1 cellular context compared by ENCODE assay signal in the genomic region with DNA sequence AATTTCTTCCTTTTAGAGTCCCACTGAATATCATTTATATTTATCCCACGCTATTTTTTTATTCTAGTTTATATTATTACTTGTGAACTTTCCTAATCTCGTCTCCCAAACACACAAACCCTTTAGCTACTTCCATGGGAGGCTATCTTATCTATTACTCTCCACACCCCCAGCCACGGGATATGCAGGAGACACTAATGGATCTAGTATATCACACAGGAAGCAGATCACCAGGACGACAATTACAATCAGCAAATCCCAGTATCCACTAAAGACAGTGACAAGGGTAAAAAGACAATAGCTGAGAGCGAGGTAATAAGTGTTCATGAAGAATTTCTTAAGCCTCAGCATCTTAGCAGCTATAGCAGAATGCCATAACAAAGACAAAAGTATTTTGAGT.
TF ChIP-seq lines count a peak whose summit lies in the region.

No MANE protein-coding gene starts in this region.

TF ChIP-seq in K562, 482 proteins besides CTCF, POLR2A, EP300 and RAD21 (continued from another document):
- TF ChIP-seq, protein P1, sequence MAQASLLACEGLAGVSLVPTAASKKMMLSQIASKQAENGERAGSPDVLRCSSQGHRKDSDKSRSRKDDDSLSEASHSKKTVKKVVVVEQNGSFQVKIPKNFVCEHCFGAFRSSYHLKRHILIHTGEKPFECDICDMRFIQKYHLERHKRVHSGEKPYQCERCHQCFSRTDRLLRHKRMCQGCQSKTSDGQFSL (CRISPR knock-in tag; IDR thresholded peaks at IDR 0.05) = no peak
- TF ChIP-seq, protein P1 (tag; IDR thresholded peaks at IDR 0.05) = no peak
- TF ChIP-seq, protein P2, sequence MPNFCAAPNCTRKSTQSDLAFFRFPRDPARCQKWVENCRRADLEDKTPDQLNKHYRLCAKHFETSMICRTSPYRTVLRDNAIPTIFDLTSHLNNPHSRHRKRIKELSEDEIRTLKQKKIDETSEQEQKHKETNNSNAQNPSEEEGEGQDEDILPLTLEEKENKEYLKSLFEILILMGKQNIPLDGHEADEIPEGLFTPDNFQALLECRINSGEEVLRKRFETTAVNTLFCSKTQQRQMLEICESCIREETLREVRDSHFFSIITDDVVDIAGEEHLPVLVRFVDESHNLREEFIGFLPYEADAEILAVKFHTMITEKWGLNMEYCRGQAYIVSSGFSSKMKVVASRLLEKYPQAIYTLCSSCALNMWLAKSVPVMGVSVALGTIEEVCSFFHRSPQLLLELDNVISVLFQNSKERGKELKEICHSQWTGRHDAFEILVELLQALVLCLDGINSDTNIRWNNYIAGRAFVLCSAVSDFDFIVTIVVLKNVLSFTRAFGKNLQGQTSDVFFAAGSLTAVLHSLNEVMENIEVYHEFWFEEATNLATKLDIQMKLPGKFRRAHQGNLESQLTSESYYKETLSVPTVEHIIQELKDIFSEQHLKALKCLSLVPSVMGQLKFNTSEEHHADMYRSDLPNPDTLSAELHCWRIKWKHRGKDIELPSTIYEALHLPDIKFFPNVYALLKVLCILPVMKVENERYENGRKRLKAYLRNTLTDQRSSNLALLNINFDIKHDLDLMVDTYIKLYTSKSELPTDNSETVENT (CRISPR knock-in tag; IDR thresholded peaks at IDR 0.05) = no peak
- TF ChIP-seq, protein P3, sequence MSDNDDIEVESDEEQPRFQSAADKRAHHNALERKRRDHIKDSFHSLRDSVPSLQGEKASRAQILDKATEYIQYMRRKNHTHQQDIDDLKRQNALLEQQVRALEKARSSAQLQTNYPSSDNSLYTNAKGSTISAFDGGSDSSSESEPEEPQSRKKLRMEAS (CRISPR knock-in tag; IDR thresholded peaks at IDR 0.05) = no peak
- TF ChIP-seq OTX1 (CRISPR knock-in tag; IDR thresholded peaks at IDR 0.05) (no peak), WHSC1 (IDR thresholded peaks at IDR 0.05; ENCODE audit: low read length) (no peak), DMBX1 (CRISPR knock-in tag; IDR thresholded peaks at IDR 0.05; ENCODE audit: borderline replicate concordance) (no peak), MYBL2 (IDR thresholded peaks at IDR 0.05; ENCODE audit: low read depth) (no peak), MYBL2 (CRISPR knock-in tag; IDR thresholded peaks at IDR 0.05; ENCODE audit: borderline replicate concordance) (no peak), TAF1 (IDR thresholded peaks at IDR 0.05; ENCODE audit: control insufficient read depth, extremely low read depth, insufficient read depth, low read length, severe bottlenecking) (no peak), ZNF224 (CRISPR knock-in tag; IDR thresholded peaks at IDR 0.05) (no peak), ZNF212 (CRISPR knock-in tag; IDR thresholded peaks at IDR 0.05) (no peak), FOXA3 (CRISPR knock-in tag; conservative IDR thresholded peaks at IDR 0.05 in 1 of 2, IDR thresholded peaks at IDR 0.05 in 1 of 2) (no peak)
- TF ChIP-seq, protein P4, sequence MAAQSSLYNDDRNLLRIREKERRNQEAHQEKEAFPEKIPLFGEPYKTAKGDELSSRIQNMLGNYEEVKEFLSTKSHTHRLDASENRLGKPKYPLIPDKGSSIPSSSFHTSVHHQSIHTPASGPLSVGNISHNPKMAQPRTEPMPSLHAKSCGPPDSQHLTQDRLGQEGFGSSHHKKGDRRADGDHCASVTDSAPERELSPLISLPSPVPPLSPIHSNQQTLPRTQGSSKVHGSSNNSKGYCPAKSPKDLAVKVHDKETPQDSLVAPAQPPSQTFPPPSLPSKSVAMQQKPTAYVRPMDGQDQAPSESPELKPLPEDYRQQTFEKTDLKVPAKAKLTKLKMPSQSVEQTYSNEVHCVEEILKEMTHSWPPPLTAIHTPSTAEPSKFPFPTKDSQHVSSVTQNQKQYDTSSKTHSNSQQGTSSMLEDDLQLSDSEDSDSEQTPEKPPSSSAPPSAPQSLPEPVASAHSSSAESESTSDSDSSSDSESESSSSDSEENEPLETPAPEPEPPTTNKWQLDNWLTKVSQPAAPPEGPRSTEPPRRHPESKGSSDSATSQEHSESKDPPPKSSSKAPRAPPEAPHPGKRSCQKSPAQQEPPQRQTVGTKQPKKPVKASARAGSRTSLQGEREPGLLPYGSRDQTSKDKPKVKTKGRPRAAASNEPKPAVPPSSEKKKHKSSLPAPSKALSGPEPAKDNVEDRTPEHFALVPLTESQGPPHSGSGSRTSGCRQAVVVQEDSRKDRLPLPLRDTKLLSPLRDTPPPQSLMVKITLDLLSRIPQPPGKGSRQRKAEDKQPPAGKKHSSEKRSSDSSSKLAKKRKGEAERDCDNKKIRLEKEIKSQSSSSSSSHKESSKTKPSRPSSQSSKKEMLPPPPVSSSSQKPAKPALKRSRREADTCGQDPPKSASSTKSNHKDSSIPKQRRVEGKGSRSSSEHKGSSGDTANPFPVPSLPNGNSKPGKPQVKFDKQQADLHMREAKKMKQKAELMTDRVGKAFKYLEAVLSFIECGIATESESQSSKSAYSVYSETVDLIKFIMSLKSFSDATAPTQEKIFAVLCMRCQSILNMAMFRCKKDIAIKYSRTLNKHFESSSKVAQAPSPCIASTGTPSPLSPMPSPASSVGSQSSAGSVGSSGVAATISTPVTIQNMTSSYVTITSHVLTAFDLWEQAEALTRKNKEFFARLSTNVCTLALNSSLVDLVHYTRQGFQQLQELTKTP (IDR thresholded peaks at IDR 0.05; ENCODE audit: low read depth in 1 of 2, partially characterized antibody in 2 of 2) = no peak
- TF ChIP-seq, protein P5, sequence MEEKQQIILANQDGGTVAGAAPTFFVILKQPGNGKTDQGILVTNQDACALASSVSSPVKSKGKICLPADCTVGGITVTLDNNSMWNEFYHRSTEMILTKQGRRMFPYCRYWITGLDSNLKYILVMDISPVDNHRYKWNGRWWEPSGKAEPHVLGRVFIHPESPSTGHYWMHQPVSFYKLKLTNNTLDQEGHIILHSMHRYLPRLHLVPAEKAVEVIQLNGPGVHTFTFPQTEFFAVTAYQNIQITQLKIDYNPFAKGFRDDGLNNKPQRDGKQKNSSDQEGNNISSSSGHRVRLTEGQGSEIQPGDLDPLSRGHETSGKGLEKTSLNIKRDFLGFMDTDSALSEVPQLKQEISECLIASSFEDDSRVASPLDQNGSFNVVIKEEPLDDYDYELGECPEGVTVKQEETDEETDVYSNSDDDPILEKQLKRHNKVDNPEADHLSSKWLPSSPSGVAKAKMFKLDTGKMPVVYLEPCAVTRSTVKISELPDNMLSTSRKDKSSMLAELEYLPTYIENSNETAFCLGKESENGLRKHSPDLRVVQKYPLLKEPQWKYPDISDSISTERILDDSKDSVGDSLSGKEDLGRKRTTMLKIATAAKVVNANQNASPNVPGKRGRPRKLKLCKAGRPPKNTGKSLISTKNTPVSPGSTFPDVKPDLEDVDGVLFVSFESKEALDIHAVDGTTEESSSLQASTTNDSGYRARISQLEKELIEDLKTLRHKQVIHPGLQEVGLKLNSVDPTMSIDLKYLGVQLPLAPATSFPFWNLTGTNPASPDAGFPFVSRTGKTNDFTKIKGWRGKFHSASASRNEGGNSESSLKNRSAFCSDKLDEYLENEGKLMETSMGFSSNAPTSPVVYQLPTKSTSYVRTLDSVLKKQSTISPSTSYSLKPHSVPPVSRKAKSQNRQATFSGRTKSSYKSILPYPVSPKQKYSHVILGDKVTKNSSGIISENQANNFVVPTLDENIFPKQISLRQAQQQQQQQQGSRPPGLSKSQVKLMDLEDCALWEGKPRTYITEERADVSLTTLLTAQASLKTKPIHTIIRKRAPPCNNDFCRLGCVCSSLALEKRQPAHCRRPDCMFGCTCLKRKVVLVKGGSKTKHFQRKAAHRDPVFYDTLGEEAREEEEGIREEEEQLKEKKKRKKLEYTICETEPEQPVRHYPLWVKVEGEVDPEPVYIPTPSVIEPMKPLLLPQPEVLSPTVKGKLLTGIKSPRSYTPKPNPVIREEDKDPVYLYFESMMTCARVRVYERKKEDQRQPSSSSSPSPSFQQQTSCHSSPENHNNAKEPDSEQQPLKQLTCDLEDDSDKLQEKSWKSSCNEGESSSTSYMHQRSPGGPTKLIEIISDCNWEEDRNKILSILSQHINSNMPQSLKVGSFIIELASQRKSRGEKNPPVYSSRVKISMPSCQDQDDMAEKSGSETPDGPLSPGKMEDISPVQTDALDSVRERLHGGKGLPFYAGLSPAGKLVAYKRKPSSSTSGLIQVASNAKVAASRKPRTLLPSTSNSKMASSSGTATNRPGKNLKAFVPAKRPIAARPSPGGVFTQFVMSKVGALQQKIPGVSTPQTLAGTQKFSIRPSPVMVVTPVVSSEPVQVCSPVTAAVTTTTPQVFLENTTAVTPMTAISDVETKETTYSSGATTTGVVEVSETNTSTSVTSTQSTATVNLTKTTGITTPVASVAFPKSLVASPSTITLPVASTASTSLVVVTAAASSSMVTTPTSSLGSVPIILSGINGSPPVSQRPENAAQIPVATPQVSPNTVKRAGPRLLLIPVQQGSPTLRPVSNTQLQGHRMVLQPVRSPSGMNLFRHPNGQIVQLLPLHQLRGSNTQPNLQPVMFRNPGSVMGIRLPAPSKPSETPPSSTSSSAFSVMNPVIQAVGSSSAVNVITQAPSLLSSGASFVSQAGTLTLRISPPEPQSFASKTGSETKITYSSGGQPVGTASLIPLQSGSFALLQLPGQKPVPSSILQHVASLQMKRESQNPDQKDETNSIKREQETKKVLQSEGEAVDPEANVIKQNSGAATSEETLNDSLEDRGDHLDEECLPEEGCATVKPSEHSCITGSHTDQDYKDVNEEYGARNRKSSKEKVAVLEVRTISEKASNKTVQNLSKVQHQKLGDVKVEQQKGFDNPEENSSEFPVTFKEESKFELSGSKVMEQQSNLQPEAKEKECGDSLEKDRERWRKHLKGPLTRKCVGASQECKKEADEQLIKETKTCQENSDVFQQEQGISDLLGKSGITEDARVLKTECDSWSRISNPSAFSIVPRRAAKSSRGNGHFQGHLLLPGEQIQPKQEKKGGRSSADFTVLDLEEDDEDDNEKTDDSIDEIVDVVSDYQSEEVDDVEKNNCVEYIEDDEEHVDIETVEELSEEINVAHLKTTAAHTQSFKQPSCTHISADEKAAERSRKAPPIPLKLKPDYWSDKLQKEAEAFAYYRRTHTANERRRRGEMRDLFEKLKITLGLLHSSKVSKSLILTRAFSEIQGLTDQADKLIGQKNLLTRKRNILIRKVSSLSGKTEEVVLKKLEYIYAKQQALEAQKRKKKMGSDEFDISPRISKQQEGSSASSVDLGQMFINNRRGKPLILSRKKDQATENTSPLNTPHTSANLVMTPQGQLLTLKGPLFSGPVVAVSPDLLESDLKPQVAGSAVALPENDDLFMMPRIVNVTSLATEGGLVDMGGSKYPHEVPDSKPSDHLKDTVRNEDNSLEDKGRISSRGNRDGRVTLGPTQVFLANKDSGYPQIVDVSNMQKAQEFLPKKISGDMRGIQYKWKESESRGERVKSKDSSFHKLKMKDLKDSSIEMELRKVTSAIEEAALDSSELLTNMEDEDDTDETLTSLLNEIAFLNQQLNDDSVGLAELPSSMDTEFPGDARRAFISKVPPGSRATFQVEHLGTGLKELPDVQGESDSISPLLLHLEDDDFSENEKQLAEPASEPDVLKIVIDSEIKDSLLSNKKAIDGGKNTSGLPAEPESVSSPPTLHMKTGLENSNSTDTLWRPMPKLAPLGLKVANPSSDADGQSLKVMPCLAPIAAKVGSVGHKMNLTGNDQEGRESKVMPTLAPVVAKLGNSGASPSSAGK (IDR thresholded peaks at IDR 0.05) = no peak
